8 cellular contexts compared by ENCODE assay signal in the genomic region with DNA sequence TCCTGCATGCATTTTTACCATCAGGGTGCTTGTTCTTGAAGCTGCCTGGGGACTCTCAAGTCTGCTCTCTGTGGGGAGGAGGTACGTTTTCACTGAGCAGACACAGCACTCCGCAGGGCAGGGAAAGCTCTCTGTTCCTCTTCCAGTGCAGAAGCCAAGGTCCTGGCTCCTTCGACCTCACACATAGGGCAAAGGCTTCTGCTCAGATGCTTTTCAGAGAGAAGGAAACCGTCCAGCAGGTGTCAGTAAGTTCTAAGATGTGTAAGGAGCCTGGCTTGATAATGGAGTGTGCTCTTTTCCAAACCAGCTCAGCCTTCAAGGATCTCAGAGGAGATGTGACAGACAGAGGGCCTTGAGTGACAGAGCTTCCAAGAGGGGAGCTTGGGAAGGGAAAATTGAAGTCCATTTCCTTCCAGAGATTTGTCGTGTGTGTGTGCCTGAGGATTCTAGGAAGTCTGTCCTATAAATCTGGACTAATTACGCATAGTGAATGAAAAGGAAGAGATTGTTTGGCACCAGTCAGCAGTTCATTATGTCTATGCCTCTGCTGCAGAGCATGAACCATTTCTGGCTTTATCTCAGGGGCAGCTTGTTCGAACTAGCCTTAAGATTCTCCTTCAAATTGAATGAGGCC.
DNase-seq lines count a peak whose midpoint lies in the region; ATAC-seq and TF ChIP-seq lines count a peak whose summit lies in the region.

No MANE protein-coding gene starts in this region.

- H3K4me1 ChIP-seq in DND-41 (ENCODE audit: insufficient read depth, low read length), result no peaks in the 10 kb centered on the region
- H3K4me1 ChIP-seq in GM23338 (ENCODE audit: insufficient read depth), result no peaks in the 10 kb centered on the region
- H3K4me1 ChIP-seq in foreskin keratinocyte, result no peaks in the 10 kb centered on the region
- H3K4me1 ChIP-seq in prostate gland (replicated peaks), result no peaks in the 10 kb centered on the region
- H3K4me1 ChIP-seq in ascending aorta, result no peaks in the 10 kb centered on the region

- H3K9me3 ChIP-seq in DND-41 (ENCODE audit: insufficient read depth, low read length, severe bottlenecking) (no peaks in the 10 kb centered on the region), prostate gland (no peaks in the 10 kb centered on the region), ascending aorta (no peaks in the 10 kb centered on the region)

- H4K20me1 ChIP-seq in DND-41 (ENCODE audit: insufficient read depth, low read length) (no peaks in the 10 kb centered on the region), GM23338 (replicated peaks; ENCODE audit: insufficient read depth) (no peaks in the 10 kb centered on the region)

- DNase-seq in DND-41 (no peak), GM23338 (ENCODE audit: low spot score) (peak; percentile 88), NCI-H1105 treated with DMSO at 0.1 percent for 48 hours (lab: John Stamatoyannopoulos, UW) (peak; percentile 81), foreskin keratinocyte (peak in 1 of 2 donors; percentile 40), prostate gland (ENCODE audit: low spot score) (peak; percentile 51), ascending aorta (ENCODE audit: low spot score in 2 of 2) (no peak)
- DNase-seq in effector CD4-positive, alpha-beta T cell, result no peak

- H3K4me3 Mint-ChIP-seq in GM23338, result no peak overlapping the region

- H3K36me3 Mint-ChIP-seq in GM23338 (ENCODE audit: low read depth), result no peaks in the 10 kb centered on the region

- TF ChIP-seq POLR2A in prostate gland (IDR thresholded peaks at IDR 0.05), result no peak

- H3K27me3 Mint-ChIP-seq in GM23338 (ENCODE audit: insufficient read depth, low read depth, poor library complexity), result no peaks in the 10 kb centered on the region

- intact Hi-C loops in prostate gland (cut with DNase I), result no loop called here
- intact Hi-C loops in ascending aorta (cut with DNase I), result no loop called here

- ATAC-seq in DND-41 (ENCODE audit: insufficient read depth, low read depth) (peak; percentile 71), GM23338 (peak; percentile 99), SK-N-SH treated with all-trans-retinoic acid at 6 μM for 48 hours (peak; percentile 92), foreskin keratinocyte (peak; percentile 73)

- TF ChIP-seq CTCF in DND-41 (IDR thresholded peaks at IDR 0.05; ENCODE audit: borderline replicate concordance, extremely low read depth, low read length, poor library complexity, severe bottlenecking), result peak; percentile 58
- TF ChIP-seq CTCF in GM23338 (conservative IDR thresholded peaks at IDR 0.05; ENCODE audit: low read depth in 2 of 2), result peak; percentile 60 to 92
- TF ChIP-seq CTCF in foreskin keratinocyte (conservative IDR thresholded peaks at IDR 0.05), result peak; percentile 72
- peak in 3 of 4 experiments; percentile 29 to 55 (median 47) for TF ChIP-seq CTCF in prostate gland (IDR thresholded peaks at IDR 0.05)
- TF ChIP-seq CTCF in ascending aorta (IDR thresholded peaks at IDR 0.05), result peak in 1 of 3 experiments; percentile 18

- no peaks in the 10 kb centered on the region for H3K9me3 Mint-ChIP-seq in GM23338

- no peaks in the 10 kb centered on the region for H3F3A ChIP-seq in GM23338 (replicated peaks; ENCODE audit: low read depth)

- H3K27me3 ChIP-seq in DND-41 (ENCODE audit: insufficient read depth, low read length, poor library complexity) (peaks cover 3% of the 10 kb centered on the region), GM23338 (ENCODE audit: insufficient read depth) (no peaks in the 10 kb centered on the region), foreskin keratinocyte (peaks cover 46% of the 10 kb centered on the region), prostate gland (replicated peaks; ENCODE audit: insufficient read depth) (no peaks in the 10 kb centered on the region), ascending aorta (no peaks in the 10 kb centered on the region)

- no peak overlapping the region for H3K27ac ChIP-seq in DND-41 (ENCODE audit: low read length)
- no peak overlapping the region for H3K27ac ChIP-seq in GM23338 (ENCODE audit: low read depth)
- H3K27ac ChIP-seq in foreskin keratinocyte, result no peak overlapping the region
- H3K27ac ChIP-seq in prostate gland, result no peak overlapping the region
- H3K27ac ChIP-seq in ascending aorta, result no peak overlapping the region

- H3K27ac Mint-ChIP-seq in GM23338, result no peak overlapping the region

- H3K4me2 ChIP-seq in DND-41 (ENCODE audit: insufficient read depth, low read length) (no peak overlapping the region), GM23338 (no peak overlapping the region)

- H3K4me3 ChIP-seq in DND-41 (ENCODE audit: low read depth in 1 of 2, low read length in 2 of 2), result no peak overlapping the region
- no peak overlapping the region for H3K4me3 ChIP-seq in GM23338
- no peak overlapping the region for H3K4me3 ChIP-seq in prostate gland
- H3K4me3 ChIP-seq in ascending aorta, result no peak overlapping the region

- H3K4me1 Mint-ChIP-seq in GM23338, result no peaks in the 10 kb centered on the region

- H3K79me2 ChIP-seq in DND-41 (ENCODE audit: insufficient read depth, low read length) (no peaks in the 10 kb centered on the region), GM23338 (replicated peaks; ENCODE audit: insufficient read depth) (no peaks in the 10 kb centered on the region)

- no peak overlapping the region for H3K9ac ChIP-seq in DND-41 (ENCODE audit: low read depth, low read length)

- H3K36me3 ChIP-seq in DND-41 (ENCODE audit: insufficient read depth, low read length) (no peaks in the 10 kb centered on the region), GM23338 (ENCODE audit: insufficient read depth) (no peaks in the 10 kb centered on the region), prostate gland (no peaks in the 10 kb centered on the region), ascending aorta (no peaks in the 10 kb centered on the region)

- 38% methylated on average over 7 of the region's 7 CpGs for WGBS in prostate gland

- H2AFZ ChIP-seq in DND-41 (ENCODE audit: low read depth, low read length) (no peak overlapping the region), GM23338 (no peak overlapping the region; the same call in 1 of the 2 replicates)

- H3K9me2 ChIP-seq in GM23338 (ENCODE audit: insufficient read depth), result no peaks in the 10 kb centered on the region

TF ChIP-seq in GM23338, 12 proteins besides CTCF, POLR2A, EP300 and RAD21 (continues in another document):
- no peak for TF ChIP-seq ZNF331 (CRISPR knock-in tag; IDR thresholded peaks at IDR 0.05; ENCODE audit: low read depth)

TF ChIP-seq in SK-N-SH treated with all-trans-retinoic acid at 6 μM for 48 hours, 23 proteins besides CTCF, POLR2A, EP300 and RAD21 (continues in another document):
- TF ChIP-seq POU6F1 (CRISPR knock-in tag; IDR thresholded peaks at IDR 0.05; ENCODE audit: borderline replicate concordance, low read depth), result no peak
- TF ChIP-seq PPARA (CRISPR knock-in tag; IDR thresholded peaks at IDR 0.05; ENCODE audit: borderline replicate concordance), result no peak
- TF ChIP-seq ESRRG (CRISPR knock-in tag; IDR thresholded peaks at IDR 0.05), result no peak
- no peak for TF ChIP-seq CSDC2 (CRISPR knock-in tag; IDR thresholded peaks at IDR 0.05)
- no peak for TF ChIP-seq RARB (CRISPR knock-in tag; IDR thresholded peaks at IDR 0.05)
- no peak for TF ChIP-seq BACH2 (CRISPR knock-in tag; IDR thresholded peaks at IDR 0.05; ENCODE audit: borderline replicate concordance)
- TF ChIP-seq ZNF70 (CRISPR knock-in tag; IDR thresholded peaks at IDR 0.05), result no peak
- no peak for TF ChIP-seq SNAI2 (CRISPR knock-in tag; IDR thresholded peaks at IDR 0.05)
- TF ChIP-seq GLIS3 (CRISPR knock-in tag; IDR thresholded peaks at IDR 0.05), result no peak
- TF ChIP-seq CSRNP3 (CRISPR knock-in tag; IDR thresholded peaks at IDR 0.05), result no peak
- no peak for TF ChIP-seq ISL1 (CRISPR knock-in tag; IDR thresholded peaks at IDR 0.05)
- TF ChIP-seq TOX (CRISPR knock-in tag; IDR thresholded peaks at IDR 0.05; ENCODE audit: borderline replicate concordance), result no peak
- no peak for TF ChIP-seq ZFP3 (CRISPR knock-in tag; IDR thresholded peaks at IDR 0.05)

Comparison
In these comparisons a context has a peak if more than half of its experiments do, and no peak if none do; other contexts are left out.
1. DNase-seq: peak in GM23338 (single experiment), NCI-H1105 treated with DMSO at 0.1 percent for 48 hours (single experiment) and prostate gland (single experiment); none in DND-41 (single experiment), ascending aorta (0 of 2) and effector CD4-positive, alpha-beta T cell (single experiment).
2. Peak in every context shown above with its lines, with median percentiles within 50 percentile points of each other: ATAC-seq.